Comparison of ENCODE assay signal across 18 cellular contexts in the genomic region with DNA sequence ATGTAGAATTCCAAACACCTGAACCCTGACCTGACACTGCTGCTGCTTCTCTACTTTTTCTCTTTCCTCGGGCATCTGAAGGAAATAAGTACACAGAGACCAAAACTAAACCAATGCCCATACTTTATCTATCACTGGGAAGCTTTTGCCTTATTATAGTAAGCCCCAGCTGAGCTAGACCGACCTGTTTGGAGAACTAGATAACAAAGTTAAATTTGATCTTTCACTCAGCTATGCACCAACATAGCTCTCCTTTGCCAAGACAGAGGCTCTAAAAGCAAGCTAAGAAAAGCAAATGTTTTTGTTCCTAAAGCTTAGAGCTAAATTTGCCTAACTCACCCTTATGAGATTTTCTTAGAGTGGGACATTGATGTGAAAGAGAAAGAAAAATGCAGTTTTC. TPM values are rescaled to one million over a fixed set of nuclear protein-coding genes. Genes with fewer than 3 reads are reported as not detected.
DNase-seq lines count a peak whose midpoint lies in the region; ATAC-seq and TF ChIP-seq lines count a peak whose summit lies in the region.
"Had no signal": no experiment of that assay in that cellular context is flagged by ENCODE, and none has a peak within 500 bp of the region (broad histone marks: within the 10 kb centered on the region; RNA-seq: fewer than 3 reads in every experiment).

No MANE protein-coding gene starts in this region.

- peaks cover 0 to 62% (median 12%) of the 10 kb centered on the region in 12 donors for H3K4me1 ChIP-seq in heart left ventricle
- no peaks in the 10 kb centered on the region for H3K4me1 ChIP-seq in upper lobe of left lung
- no peaks in the 10 kb centered on the region for H3K4me1 ChIP-seq in MM.1S (ENCODE audit: low read length)
- H3K4me1 ChIP-seq: HAP-1 had no signal

- no peak overlapping the region for H3K9ac ChIP-seq in MM.1S (ENCODE audit: low read length)
- H3K9ac ChIP-seq: GM23248 had no signal

- H3K27me3 ChIP-seq in heart left ventricle (no peaks in the 10 kb centered on the region), upper lobe of left lung (no peaks in the 10 kb centered on the region), MM.1S (replicated peaks; ENCODE audit: insufficient read depth, low read length) (no peaks in the 10 kb centered on the region)

- ATAC-seq in Right ventricle myocardium superior (ENCODE audit: poor library complexity) = peak; percentile 41
- peak in 3 of 4 donors; percentile 38 to 51 (median 48) for ATAC-seq in heart left ventricle
- ATAC-seq in upper lobe of left lung (ENCODE audit: low FRiP score in 2 of 2) = no peak

- no peaks in the 10 kb centered on the region for H3F3A ChIP-seq in MM.1S (ENCODE audit: insufficient read depth, low read length)

- no peak for TF ChIP-seq CTCF in heart left ventricle (IDR thresholded peaks at IDR 0.05)
- TF ChIP-seq CTCF in upper lobe of left lung (IDR thresholded peaks at IDR 0.05) = no peak
- no peak for TF ChIP-seq CTCF in MM.1S (IDR thresholded peaks at IDR 0.05; ENCODE audit: low read length)

- H4K20me1 ChIP-seq in MM.1S (ENCODE audit: insufficient read depth, low read length) = no peaks in the 10 kb centered on the region

- H3K27ac ChIP-seq in heart left ventricle (peak overlapping the region in 11 of 12 donors; percentile 14 to 70 (median 50)), upper lobe of left lung (no peak overlapping the region), MM.1S (ENCODE audit: low read length) (no peak overlapping the region)
- H3K27ac ChIP-seq: 22Rv1, GM23248 had no signal

- no peak for TF ChIP-seq POLR2A in heart left ventricle (IDR thresholded peaks at IDR 0.05)
- no peak for TF ChIP-seq POLR2A in upper lobe of left lung (IDR thresholded peaks at IDR 0.05)

- no peak overlapping the region for H2AFZ ChIP-seq in MM.1S (ENCODE audit: low read length)
- H2AFZ ChIP-seq: GM23248 had no signal

- WGBS in heart left ventricle, 4 donors = 41 to 49% (median 44%) methylated on average over 2 of the region's 2 CpGs
- 71 to 80% methylated on average over 2 of the region's 2 CpGs for WGBS in upper lobe of left lung, 2 donors

- no peak overlapping the region for H3K4me2 ChIP-seq in MM.1S (ENCODE audit: low read depth, low read length)

- no peaks in the 10 kb centered on the region for H3K79me2 ChIP-seq in MM.1S (ENCODE audit: low read length)

- H3K4me3 ChIP-seq in heart left ventricle (no peak overlapping the region), upper lobe of left lung (no peak overlapping the region), MM.1S (ENCODE audit: low read length) (no peak overlapping the region)
- H3K4me3 ChIP-seq: GM23248, HAP-1 had no signal

- H3K9me3 ChIP-seq in heart left ventricle (no peaks in the 10 kb centered on the region), upper lobe of left lung (no peaks in the 10 kb centered on the region), MM.1S (replicated peaks; ENCODE audit: insufficient read depth, low read length) (no peaks in the 10 kb centered on the region)
- H3K9me3 ChIP-seq: HAP-1 had no signal

- DNase-seq in Right ventricle myocardium superior = no peak
- DNase-seq in cardiac septum (ENCODE audit: low spot score) = no peak
- DNase-seq in heart left ventricle = no peak
- DNase-seq in medulla oblongata (ENCODE audit: extremely low spot score) = peak; percentile 12
- DNase-seq in upper lobe of left lung = no peak
- no peak for DNase-seq in NCI-H2029 treated with DMSO at 0.1 percent for 48 hours (lab: John Stamatoyannopoulos, UW)
- DNase-seq in NCI-H187 (lab: John Stamatoyannopoulos, UW) = no peak
- no peak for DNase-seq in MM.1S
- DNase-seq: GDM1; GM23248; IMR-90; NCI-H1048; NCI-H1436; NCI-H2029; NK-92 treated with Interleukin-12 subunit alpha and Interleukin-12 subunit beta, amount 100 ng/mL, for 24 hours; SIG-M5 had no signal

- intact Hi-C loops in Right ventricle myocardium superior (cut with DNase I) (loop anchor here (5.0 kb wide), 1 partner anchor 154 kb away; no protein-coding TSS in a partner anchor), cardiac septum (cut with DNase I) (loop anchor here (5.0 kb wide), 2 partner anchors 149 to 209 kb away; partner anchors contain the start of gene ADRB1), heart left ventricle (cut with DNase I) (loop anchor here in 7 of 10 donors (5.0 to 10.0 kb wide), 6 partner anchors 36 to 211 kb away; partner anchors contain the start of gene ADRB1 (in 4 of the 7))

- peaks cover 0 to 17% (median 13%) of the 10 kb centered on the region in 9 donors for H3K36me3 ChIP-seq in heart left ventricle
- H3K36me3 ChIP-seq in upper lobe of left lung = peaks cover 0 to 17% (median 5%) of the 10 kb centered on the region in 4 donors
- H3K36me3 ChIP-seq in MM.1S (replicated peaks; ENCODE audit: insufficient read depth, low read length) = no peaks in the 10 kb centered on the region

- TF ChIP-seq EP300 in upper lobe of left lung (IDR thresholded peaks at IDR 0.05) = no peak

- H3K9me2 ChIP-seq in MM.1S (replicated peaks; ENCODE audit: insufficient read depth, low read length) = no peaks in the 10 kb centered on the region

RNA-seq across cellular contexts. Expression of gene NHLRC2, which starts 39.1 kb away (rescaled TPM):
- total RNA-seq in Right ventricle myocardium superior (57.5 TPM), cardiac septum (58.4 TPM), heart left ventricle (100 to 1,000 TPM in 1 of 9 donors, 10 to 100 TPM in 8; 50.2 to 105 (median 78.3) TPM), upper lobe of left lung (10 to 100 TPM; 24.2 to 55.5 (median 39.7) TPM)
- polyA plus RNA-seq in heart left ventricle = 10 to 100 TPM; 13.0 to 16.9 TPM

RNA-seq across cellular contexts. Expression of gene DCLRE1A, which starts 39.7 kb away (rescaled TPM):
- 4.9 TPM for total RNA-seq in Right ventricle myocardium superior
- 5.4 TPM for total RNA-seq in cardiac septum
- 1 to 10 TPM; 5.1 to 8.5 (median 6.3) TPM for total RNA-seq in heart left ventricle
- 1 to 10 TPM; 3.5 to 6.1 TPM for polyA plus RNA-seq in heart left ventricle
- total RNA-seq in upper lobe of left lung = 10 to 100 TPM in 1 of 6 donors, 1 to 10 TPM in 5; 4.0 to 12.4 (median 6.0) TPM

Comparison
In these comparisons a context has a peak if more than half of its experiments do, and no peak if none do; other contexts are left out.
1. ATAC-seq: peak in Right ventricle myocardium superior (single experiment) and heart left ventricle (3 of 4); none in upper lobe of left lung (0 of 2).
2. H3K27ac ChIP-seq: peak in heart left ventricle (11 of 12); none in upper lobe of left lung (0 of 4) and MM.1S (single experiment).